ENCODE assay signal across 2 cellular contexts in the genomic region with DNA sequence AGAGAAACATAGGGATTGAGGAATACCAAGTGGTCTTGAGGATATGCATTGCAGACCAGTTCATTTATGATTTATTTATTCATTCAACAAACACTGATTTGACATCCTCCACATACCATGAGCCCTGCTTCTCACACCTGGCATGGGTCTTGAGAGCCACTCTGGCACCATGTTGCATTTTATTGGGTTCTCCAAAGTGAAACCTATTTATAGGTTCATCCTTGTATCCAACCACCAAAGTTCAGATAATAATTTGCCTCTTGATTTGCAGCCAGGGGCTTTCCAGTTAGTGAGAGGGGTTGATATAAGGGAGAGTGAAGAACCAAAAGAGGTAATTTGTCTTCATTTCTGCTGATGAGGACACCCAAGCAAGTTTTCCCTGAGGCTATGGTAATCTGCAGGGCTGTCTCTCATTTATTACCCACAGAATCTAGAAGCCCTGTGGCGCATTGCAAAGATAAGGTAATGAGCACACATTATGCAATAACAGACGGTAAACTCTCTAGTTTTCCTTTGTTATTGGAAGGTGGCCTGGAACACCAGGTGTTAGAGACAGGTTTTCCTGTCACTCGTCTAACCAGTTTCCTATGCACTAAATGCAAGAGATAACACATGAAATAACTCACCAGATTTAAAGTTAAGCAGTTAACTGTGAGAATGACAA.
TF ChIP-seq lines count a peak whose summit lies in the region.

No MANE protein-coding gene starts in this region.

TF ChIP-seq in liver, 16 proteins besides CTCF, POLR2A, EP300 and RAD21:
- TF ChIP-seq SP1 (IDR thresholded peaks at IDR 0.05) (peak; percentile 42), RXRA (IDR thresholded peaks at IDR 0.05) (peak; percentile 6 to 12), NR2F2 (IDR thresholded peaks at IDR 0.05) (no peak), HNF4A (conservative IDR thresholded peaks at IDR 0.05) (peak in 1 of 2 donors; percentile 24)

TF ChIP-seq in HepG2, 621 proteins besides CTCF, POLR2A, EP300 and RAD21:
- TF ChIP-seq SRY (CRISPR knock-in tag; IDR thresholded peaks at IDR 0.05) = no peak
- no peak for TF ChIP-seq ZNF564 (CRISPR knock-in tag; IDR thresholded peaks at IDR 0.05)
- no peak for TF ChIP-seq SIX4 (CRISPR knock-in tag; IDR thresholded peaks at IDR 0.05)
- TF ChIP-seq RXRB (CRISPR knock-in tag; IDR thresholded peaks at IDR 0.05; ENCODE audit: borderline replicate concordance) = no peak
- TF ChIP-seq ZNF124 (CRISPR knock-in tag; IDR thresholded peaks at IDR 0.05) = no peak
- TF ChIP-seq HMGA1 (CRISPR knock-in tag; conservative IDR thresholded peaks at IDR 0.05) = no peak
- no peak for TF ChIP-seq ZNF619 (CRISPR knock-in tag; IDR thresholded peaks at IDR 0.05)
- TF ChIP-seq, protein P1, sequence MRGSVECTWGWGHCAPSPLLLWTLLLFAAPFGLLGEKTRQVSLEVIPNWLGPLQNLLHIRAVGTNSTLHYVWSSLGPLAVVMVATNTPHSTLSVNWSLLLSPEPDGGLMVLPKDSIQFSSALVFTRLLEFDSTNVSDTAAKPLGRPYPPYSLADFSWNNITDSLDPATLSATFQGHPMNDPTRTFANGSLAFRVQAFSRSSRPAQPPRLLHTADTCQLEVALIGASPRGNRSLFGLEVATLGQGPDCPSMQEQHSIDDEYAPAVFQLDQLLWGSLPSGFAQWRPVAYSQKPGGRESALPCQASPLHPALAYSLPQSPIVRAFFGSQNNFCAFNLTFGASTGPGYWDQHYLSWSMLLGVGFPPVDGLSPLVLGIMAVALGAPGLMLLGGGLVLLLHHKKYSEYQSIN (CRISPR knock-in tag; IDR thresholded peaks at IDR 0.05; ENCODE audit: borderline replicate concordance) = no peak
- no peak for TF ChIP-seq POLR2AphosphoS2 (IDR thresholded peaks at IDR 0.05; ENCODE audit: low read depth, low read length)
- TF ChIP-seq, protein P2, sequence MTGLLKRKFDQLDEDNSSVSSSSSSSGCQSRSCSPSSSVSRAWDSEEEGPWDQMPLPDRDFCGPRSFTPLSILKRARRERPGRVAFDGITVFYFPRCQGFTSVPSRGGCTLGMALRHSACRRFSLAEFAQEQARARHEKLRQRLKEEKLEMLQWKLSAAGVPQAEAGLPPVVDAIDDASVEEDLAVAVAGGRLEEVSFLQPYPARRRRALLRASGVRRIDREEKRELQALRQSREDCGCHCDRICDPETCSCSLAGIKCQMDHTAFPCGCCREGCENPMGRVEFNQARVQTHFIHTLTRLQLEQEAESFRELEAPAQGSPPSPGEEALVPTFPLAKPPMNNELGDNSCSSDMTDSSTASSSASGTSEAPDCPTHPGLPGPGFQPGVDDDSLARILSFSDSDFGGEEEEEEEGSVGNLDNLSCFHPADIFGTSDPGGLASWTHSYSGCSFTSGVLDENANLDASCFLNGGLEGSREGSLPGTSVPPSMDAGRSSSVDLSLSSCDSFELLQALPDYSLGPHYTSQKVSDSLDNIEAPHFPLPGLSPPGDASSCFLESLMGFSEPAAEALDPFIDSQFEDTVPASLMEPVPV (CRISPR knock-in tag; IDR thresholded peaks at IDR 0.05) = no peak
- no peak for TF ChIP-seq KLF11 (CRISPR knock-in tag; IDR thresholded peaks at IDR 0.05)
- TF ChIP-seq XBP1 (CRISPR knock-in tag; IDR thresholded peaks at IDR 0.05) = no peak
- no peak for TF ChIP-seq HNF4A (CRISPR knock-in tag; IDR thresholded peaks at IDR 0.05)
